ENCODE assay signal across 8 cellular contexts in genomic region chr22:43385770-43386641, GRCh38. TPM values are rescaled to one million over a fixed set of nuclear protein-coding genes. Genes with fewer than 3 reads are reported as not detected.
DNase-seq lines count a peak whose midpoint lies in the region; ATAC-seq and TF ChIP-seq lines count a peak whose summit lies in the region.

No MANE protein-coding gene starts in this region.

- no TSS peak for BruUV-seq in IMR-90 (replicated peaks; lab: Mats Ljungman, UMichigan)

- peak; percentile 47; the same call in 1 of the 2 replicates for TF ChIP-seq POLR2A in IMR-90 (IDR thresholded peaks at IDR 0.05; ENCODE audit: low read depth, low read length)

- no peak overlapping the region for H3K4ac ChIP-seq in IMR-90 (ENCODE audit: low read depth, low read length)

- no peak overlapping the region for H2BK120ac ChIP-seq in IMR-90 (ENCODE audit: low read depth, low read length)

- H3K4me1 ChIP-seq in IMR-90 (ENCODE audit: control insufficient read depth, insufficient read depth, low read length): no peaks in the 10 kb centered on the region; the same call in 1 of the 2 replicates

- TF ChIP-seq RAD21 in IMR-90 (IDR thresholded peaks at IDR 0.05; ENCODE audit: low read length) (peak; percentile 97), neural cell (conservative IDR thresholded peaks at IDR 0.05) (peak; percentile 99)

- no peak overlapping the region for H3K4me3 ChIP-seq in IMR-90 (ENCODE audit: insufficient read depth, low read depth, low read length)
- H3K4me3 ChIP-seq in fibroblast of mammary gland (ENCODE audit: control insufficient read depth, low read depth, low read length): no peak overlapping the region
- H3K4me3 ChIP-seq in neural cell (ENCODE audit: low read length): no peak overlapping the region

- no peak overlapping the region for H4K8ac ChIP-seq in IMR-90 (ENCODE audit: low read depth in 2 of 2, low read length in 2 of 2)

- CTCF ChIA-PET in IMR-90 (lab: Yijun Ruan, JAX): interaction anchor here (0.6 to 1.1 kb wide), 5 partner anchors 29 to 440 kb away, joined by 3 to 6 read pairs (median 3); no protein-coding TSS in a partner anchor

- no peak overlapping the region for H4K91ac ChIP-seq in IMR-90 (ENCODE audit: insufficient read depth, low read depth, low read length)

- in situ Hi-C loops in IMR-90 (cut with MboI; ENCODE audit: low sequenced_read_pairs): loop anchor here (25.0 kb wide), 1 partner anchor 1251 kb away; no protein-coding TSS in a partner anchor

- no peak overlapping the region for H2BK5ac ChIP-seq in IMR-90 (ENCODE audit: low read depth, low read length, poor library complexity, severe bottlenecking)

- no peak overlapping the region for H3K56ac ChIP-seq in IMR-90 (ENCODE audit: extremely low read depth, insufficient read depth, low read length)

- no peaks in the 10 kb centered on the region for H3K9me2 ChIP-seq in neural cell (ENCODE audit: insufficient read depth, low read length)

- H4K20me1 ChIP-seq in IMR-90 (ENCODE audit: insufficient read depth, low read length) (no peaks in the 10 kb centered on the region), neural cell (ENCODE audit: insufficient read depth) (no peaks in the 10 kb centered on the region)

- intact Hi-C loops in IMR-90 (cut with micrococcal nuclease): loop anchor here (1.0 kb wide), 2 partner anchors 112 to 155 kb away; no protein-coding TSS in a partner anchor

- H4K5ac ChIP-seq in IMR-90 (ENCODE audit: low read depth, low read length): no peak overlapping the region

- H3K18ac ChIP-seq in IMR-90 (ENCODE audit: low read depth, low read length): no peak overlapping the region

- 0% methylated on average over 7 of the region's 20 CpGs; no CpG with 5 or more reads in 1 of the 2 experiments for WGBS in IMR-90 (ENCODE audit: extremely low coverage in 2 of 2, insufficient read length in 1 of 2), 2 experiments

- no peaks in the 10 kb centered on the region for H3K79me1 ChIP-seq in IMR-90 (ENCODE audit: low read depth in 1 of 2, low read length in 2 of 2)

- peak overlapping the region; percentile 65; the same call in 1 of the 2 replicates for H3K23ac ChIP-seq in IMR-90 (ENCODE audit: low read depth, low read length)

- H3K9me3 ChIP-seq in IMR-90 (ENCODE audit: control insufficient read depth, insufficient read depth, low read length) (0 out of 2 replicates have a peak, but pooled peaks cover 2% of the 10 kb centered on the region), neural cell (ENCODE audit: low read length) (no peaks in the 10 kb centered on the region)

- no peak overlapping the region for H2AK5ac ChIP-seq in IMR-90 (ENCODE audit: low read depth, low read length)

- TF ChIP-seq CTCF in IMR-90 (conservative IDR thresholded peaks at IDR 0.05; ENCODE audit: low read depth, low read length) (peak; percentile 93), fibroblast of mammary gland (conservative IDR thresholded peaks at IDR 0.05; ENCODE audit: control insufficient read depth, insufficient read depth, low read depth, low read length) (peak; percentile 78), neural cell (IDR thresholded peaks at IDR 0.05; ENCODE audit: poor library complexity, severe bottlenecking) (peak; percentile 98)

- H3K36me3 ChIP-seq in IMR-90 (ENCODE audit: control insufficient read depth, insufficient read depth, low read length) (no peaks in the 10 kb centered on the region), neural cell (ENCODE audit: insufficient read depth, low read length) (no peaks in the 10 kb centered on the region)

- no peak overlapping the region for H2BK15ac ChIP-seq in IMR-90 (ENCODE audit: low read depth, low read length)

- TF ChIP-seq EP300 in neural cell (conservative IDR thresholded peaks at IDR 0.05; ENCODE audit: poor library complexity, severe bottlenecking): no peak

- POLR2A ChIA-PET in IMR-90 (lab: Charles Lee; ENCODE audit: unreplicated experiment): no interaction called here

- H2AFZ ChIP-seq in IMR-90 (replicated peaks; ENCODE audit: low read length, poor library complexity) (peak overlapping the region; percentile 84), neural cell (ENCODE audit: low read depth, low read length) (no peak overlapping the region)

- peak; percentile 98 for ATAC-seq in IMR-90 (ENCODE audit: low read depth)
- ATAC-seq in GM21526 (IDR thresholded peaks at IDR 0.05; ENCODE audit: low FRiP score, unreplicated experiment): no peak

- H2BK20ac ChIP-seq in IMR-90 (ENCODE audit: low read depth, low read length): no peak overlapping the region

- no peaks in the 10 kb centered on the region for H3F3A ChIP-seq in neural cell (ENCODE audit: insufficient read depth, low read length, poor library complexity, severe bottlenecking)

- dilution Hi-C loops in IMR-90 (cut with HindIII; ENCODE audit: low sequenced_read_pairs, unreplicated experiment): no loop called here

- peak overlapping the region; percentile 61 for H2AK9ac ChIP-seq in IMR-90 (replicated peaks; ENCODE audit: low read depth, low read length, poor library complexity)

- H3K9ac ChIP-seq in IMR-90 (ENCODE audit: low read depth, low read length) (no peak overlapping the region), neural cell (ENCODE audit: low read length) (no peak overlapping the region)

- H3K9me1 ChIP-seq in IMR-90 (ENCODE audit: insufficient read depth, low read length): no peaks in the 10 kb centered on the region

- H3K27me3 ChIP-seq in IMR-90 (ENCODE audit: control insufficient read depth, insufficient read depth, low read length): peaks cover 23% of the 10 kb centered on the region
- H3K27me3 ChIP-seq in neural cell (ENCODE audit: insufficient read depth, low read depth, low read length): no peaks in the 10 kb centered on the region

- H3K14ac ChIP-seq in IMR-90 (replicated peaks; ENCODE audit: low read depth, low read length): no peak overlapping the region

- DNase-seq in ELR (ENCODE audit: low read depth): peak; percentile 72
- peak; percentile 65 for DNase-seq in IMR-90
- peak; percentile 77 for DNase-seq in RKO (ENCODE audit: low spot score)
- DNase-seq in activated T-helper 1 cell treated with Interleukin-2 at 50 U/mL for 16 hours (ENCODE audit: low read depth): peak; percentile 56
- DNase-seq in fibroblast of mammary gland (ENCODE audit: low read depth): peak; percentile 63
- peak; percentile 61 for DNase-seq in stimulated activated naive CD4-positive, alpha-beta T cell treated with Interleukin-2 at 50 U/mL for 16 hours (lab: John Stamatoyannopoulos, UW)

- H3K79me2 ChIP-seq in neural cell (replicated peaks; ENCODE audit: insufficient read depth, low read length): no peaks in the 10 kb centered on the region

- peak overlapping the region; percentile 16; the same call in 1 of the 2 replicates for H3K4me2 ChIP-seq in IMR-90 (ENCODE audit: low read depth, low read length)
- no peak overlapping the region for H3K4me2 ChIP-seq in neural cell (ENCODE audit: low read length)

- H3K27ac ChIP-seq in IMR-90 (ENCODE audit: insufficient read depth, low read length) (no peak overlapping the region), neural cell (ENCODE audit: low read length) (no peak overlapping the region)

TF ChIP-seq in IMR-90, 13 proteins besides CTCF, POLR2A, EP300 and RAD21 (continues in another document):
- no peak for TF ChIP-seq MXI1 (IDR thresholded peaks at IDR 0.05; ENCODE audit: borderline replicate concordance, low read depth, low read length)
- no peak for TF ChIP-seq CEBPB (IDR thresholded peaks at IDR 0.05; ENCODE audit: low read depth, low read length)
- no peak for TF ChIP-seq RFX5 (IDR thresholded peaks at IDR 0.05; ENCODE audit: low read depth, low read length)
- TF ChIP-seq CHD1 (IDR thresholded peaks at IDR 0.05; ENCODE audit: low read depth, low read length): no peak
- no peak for TF ChIP-seq BHLHE40 (IDR thresholded peaks at IDR 0.05; ENCODE audit: low read depth, low read length)
- peak; percentile 89 for TF ChIP-seq SMC3 (IDR thresholded peaks at IDR 0.05; ENCODE audit: low read depth, low read length)
- peak; percentile 53; the same call in 1 of the 2 replicates for TF ChIP-seq MAZ (IDR thresholded peaks at IDR 0.05; ENCODE audit: borderline replicate concordance, low read depth, low read length)
- TF ChIP-seq RCOR1 (IDR thresholded peaks at IDR 0.05; ENCODE audit: insufficient replicate concordance, low read length): no peak
- TF ChIP-seq FOS (IDR thresholded peaks at IDR 0.05; ENCODE audit: low read depth, low read length): no peak

TF ChIP-seq in neural cell, 6 proteins besides CTCF, POLR2A, EP300 and RAD21:
- TF ChIP-seq MXI1 (conservative IDR thresholded peaks at IDR 0.05; ENCODE audit: poor library complexity, severe bottlenecking): peak; percentile 31
- peak; percentile 99 for TF ChIP-seq SMC3 (conservative IDR thresholded peaks at IDR 0.05; ENCODE audit: poor library complexity)
- no peak for TF ChIP-seq EZH2 (IDR thresholded peaks at IDR 0.05; ENCODE audit: borderline replicate concordance, insufficient read depth, low read length, poor library complexity, severe bottlenecking)

RNA-seq across cellular contexts. Expression of gene MPPED1, which starts 25.8 kb away (rescaled TPM):
- not detected in 2 replicates for total RNA-seq in IMR-90 (2012; rRNA removed)
- polyA plus RNA-seq in IMR-90 (2012; rRNA removed): not detected in 2 replicates
- not detected in 2 replicates for polyA plus RNA-seq in IMR-90 (2012; cell fraction: cytosol; rRNA removed)
- polyA plus RNA-seq in IMR-90 (2012; cell fraction: nucleus; rRNA removed; ENCODE audit: low replicate concordance): not detected in 2 replicates
- 24.1 and 33.4 TPM in 2 replicates for polyA plus RNA-seq in neural cell
- 24.0 and 26.1 TPM in 2 replicates for polyA minus RNA-seq in neural cell

RNA-seq across cellular contexts. Expression of gene SCUBE1, which starts 42.8 kb away (rescaled TPM):
- not detected in 2 replicates for total RNA-seq in IMR-90 (2012; rRNA removed)
- polyA plus RNA-seq in IMR-90 (2012; rRNA removed) (not detected in 2 replicates), neural cell (8.4 and 21.6 TPM in 2 replicates)
- not detected in 2 replicates for polyA plus RNA-seq in IMR-90 (2012; cell fraction: cytosol; rRNA removed)
- polyA plus RNA-seq in IMR-90 (2012; cell fraction: nucleus; rRNA removed; ENCODE audit: low replicate concordance): not detected in 2 replicates
- 20.7 and 46.4 TPM in 2 replicates for polyA minus RNA-seq in neural cell

Comparison
In these comparisons a context has a peak if more than half of its experiments do, and no peak if none do; other contexts are left out.
1. RNA of gene MPPED1, which starts 25.8 kb away (polyA plus RNA-seq): 24.1 to 33.4 TPM in neural cell; not detected in IMR-90; every median in the first group is over 10 times any median in the second.
2. Peak in every context shown above with its lines, with median percentiles within 50 percentile points of each other: DNase-seq and CTCF ChIP-seq.